Comparison of ENCODE assay signal across 21 cellular contexts in the genomic region with DNA sequence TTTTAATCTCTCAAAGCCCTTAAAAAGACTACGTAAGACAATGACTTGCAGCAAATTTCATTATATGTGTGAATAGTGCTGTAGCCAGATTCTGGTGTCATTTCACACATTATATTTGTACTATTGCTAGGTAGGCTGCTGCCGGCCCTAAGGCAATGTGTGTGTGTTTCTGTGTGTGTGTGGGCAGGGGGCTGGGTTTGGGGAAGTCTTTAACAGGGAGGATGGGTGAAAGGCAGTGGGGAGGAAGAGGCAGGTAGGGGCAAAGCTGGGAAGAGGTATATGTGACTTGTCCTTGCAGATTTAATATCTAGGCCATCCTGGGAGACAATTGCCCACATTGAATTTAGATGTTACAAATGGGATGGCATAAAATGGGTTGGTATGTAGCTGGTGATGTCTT.
A peak's percentile ranks its signal among the peaks of the same experiment; 100 is the strongest.
DNase-seq lines count a peak whose midpoint lies in the region; ATAC-seq and TF ChIP-seq lines count a peak whose summit lies in the region.
"Had no signal": no experiment of that assay in that cellular context is flagged by ENCODE, and none has a peak within 500 bp of the region (broad histone marks: within the 10 kb centered on the region; RNA-seq: fewer than 3 reads in every experiment).

No MANE protein-coding gene starts in this region.

- H3K4me3 Mint-ChIP-seq in GM23338: no peak overlapping the region
- H3K4me3 Mint-ChIP-seq in nephron progenitor cell: no peak overlapping the region
- H3K4me3 Mint-ChIP-seq: CD8-positive, alpha-beta T cell; IgD-negative memory B cell had no signal

- H3K27ac ChIP-seq in GM23338 (ENCODE audit: low read depth) (no peak overlapping the region), caudate nucleus (ENCODE audit: low read depth, low read length) (peak overlapping the region; percentile 60), trophoblast cell (ENCODE audit: low read depth, low read length) (no peak overlapping the region), RWPE1 (no peak overlapping the region)

- ATAC-seq in GM23338: peak; percentile 51
- ATAC-seq: CD8-positive, alpha-beta T cell had no signal

- no CpG with 5 or more reads among the region's 2 CpGs for WGBS in trophoblast cell (ENCODE audit: extremely low coverage, insufficient coverage, insufficient read length)

- POLR2A ChIA-PET in HEK293T (lab: Yijun Ruan, JAX): no interaction called here
- POLR2A ChIA-PET in RWPE1 (lab: Yijun Ruan, JAX; ENCODE audit: low non-redundant PET): no interaction called here

- H3K79me2 ChIP-seq in GM23338 (replicated peaks; ENCODE audit: insufficient read depth) (no peaks in the 10 kb centered on the region), trophoblast cell (ENCODE audit: control insufficient read depth, insufficient read depth, low read length, poor library complexity) (no peaks in the 10 kb centered on the region)

- H3K27ac Mint-ChIP-seq in GM23338 (no peak overlapping the region), nephron progenitor cell (peak overlapping the region; percentile 80)
- H3K27ac Mint-ChIP-seq: CD8-positive, alpha-beta T cell; IgD-negative memory B cell had no signal

- H2BK5ac ChIP-seq in trophoblast cell (ENCODE audit: low read depth, low read length, poor library complexity): no peak overlapping the region

- no peak overlapping the region for H4K12ac ChIP-seq in trophoblast cell (ENCODE audit: low read depth, low read length)

- H3K9me3 ChIP-seq in trophoblast cell (ENCODE audit: insufficient read depth, low read depth, low read length): no peaks in the 10 kb centered on the region
- H3K9me3 ChIP-seq: SK-N-SH had no signal

- no peaks in the 10 kb centered on the region for H3K36me3 Mint-ChIP-seq in GM23338 (ENCODE audit: low read depth)
- H3K36me3 Mint-ChIP-seq in nephron progenitor cell (ENCODE audit: low read depth): no peaks in the 10 kb centered on the region
- H3K36me3 Mint-ChIP-seq: CD8-positive, alpha-beta T cell had no signal

- H3K36me3 ChIP-seq in GM23338 (ENCODE audit: insufficient read depth) (no peaks in the 10 kb centered on the region), trophoblast cell (ENCODE audit: control insufficient read depth in 1 of 2, insufficient read depth in 2 of 2, low read length in 2 of 2) (no peaks in the 10 kb centered on the region)

- H4K91ac ChIP-seq in trophoblast cell (ENCODE audit: low read depth, low read length): peak overlapping the region; percentile 43

- peaks cover 16% of the 10 kb centered on the region for H3K79me1 ChIP-seq in trophoblast cell (ENCODE audit: low read length)

- no peak overlapping the region for H3K4ac ChIP-seq in trophoblast cell (ENCODE audit: low read depth, low read length)

- H3K27me3 Mint-ChIP-seq in GM23338 (ENCODE audit: insufficient read depth, low read depth, poor library complexity): peaks cover 2% of the 10 kb centered on the region
- no peaks in the 10 kb centered on the region for H3K27me3 Mint-ChIP-seq in nephron progenitor cell (ENCODE audit: low read depth, poor library complexity)

- H3K27me3 ChIP-seq in GM23338 (ENCODE audit: insufficient read depth) (no peaks in the 10 kb centered on the region), trophoblast cell (ENCODE audit: insufficient read depth, low read length) (no peaks in the 10 kb centered on the region)

- no peaks in the 10 kb centered on the region for H3F3A ChIP-seq in GM23338 (replicated peaks; ENCODE audit: low read depth)

- H3K9me2 ChIP-seq in GM23338 (ENCODE audit: insufficient read depth): no peaks in the 10 kb centered on the region
- H3K9me2 ChIP-seq: SK-N-SH had no signal

- H2AFZ ChIP-seq in GM23338 (peak overlapping the region; percentile 83; the same call in 1 of the 2 replicates), trophoblast cell (ENCODE audit: insufficient read depth, low read length, poor library complexity) (no peak overlapping the region)

- H3K4me1 Mint-ChIP-seq in GM23338 (peaks cover 37% of the 10 kb centered on the region), nephron progenitor cell (peaks cover 26% of the 10 kb centered on the region)
- H3K4me1 Mint-ChIP-seq: IgD-negative memory B cell had no signal

- H2BK12ac ChIP-seq in trophoblast cell (ENCODE audit: low read length): no peak overlapping the region

- no peak overlapping the region for H2BK120ac ChIP-seq in trophoblast cell (ENCODE audit: insufficient read depth, low read length, poor library complexity)

- CTCF ChIA-PET in HEK293T (lab: Yijun Ruan, JAX) (interaction anchor here (0.7 kb wide), 1 partner anchor 33 kb away, joined by 4 read pairs; no protein-coding TSS in a partner anchor), RWPE1 (lab: Yijun Ruan, JAX) (interaction anchor here (0.6 kb wide), 1 partner anchor 192 kb away, joined by 3 read pairs; no protein-coding TSS in a partner anchor)

- no peak overlapping the region for H2AK5ac ChIP-seq in trophoblast cell (ENCODE audit: low read length)

- TF ChIP-seq CTCF in GM23338 (conservative IDR thresholded peaks at IDR 0.05; ENCODE audit: low read depth in 2 of 2) (no peak), nephron progenitor cell (IDR thresholded peaks at IDR 0.05) (no peak), RWPE1 (conservative IDR thresholded peaks at IDR 0.05; ENCODE audit: low read depth) (no peak)

- no peak overlapping the region for H3K14ac ChIP-seq in trophoblast cell (ENCODE audit: low read length)

- H4K8ac ChIP-seq in trophoblast cell (ENCODE audit: low read depth, low read length): no peak overlapping the region

- in situ Hi-C loops in G401 (cut with HindIII; ENCODE audit: low sequenced_read_pairs): no loop called here

- no peak overlapping the region for H3K23ac ChIP-seq in trophoblast cell (ENCODE audit: low read length)

- no peak overlapping the region for H3K4me3 ChIP-seq in GM23338
- no peak overlapping the region for H3K4me3 ChIP-seq in trophoblast cell (ENCODE audit: low read depth, low read length)

- H3K4me1 ChIP-seq in GM23338 (ENCODE audit: insufficient read depth) (peaks cover 16% of the 10 kb centered on the region), trophoblast cell (ENCODE audit: control insufficient read depth in 1 of 2, insufficient read depth in 2 of 2, low read length in 2 of 2) (peaks cover 4 to 13% of the 10 kb centered on the region in 2 experiments)

- no peak overlapping the region for H3K18ac ChIP-seq in trophoblast cell (ENCODE audit: low read length)

- H3K4me2 ChIP-seq in GM23338 (no peak overlapping the region), trophoblast cell (ENCODE audit: low read length) (no peak overlapping the region)
- H3K4me2 ChIP-seq: SK-N-SH had no signal

- H3K9ac ChIP-seq in trophoblast cell (ENCODE audit: low read length): no peak overlapping the region
- H3K9ac ChIP-seq: SK-N-SH had no signal

- DNase-seq in GM23338 (ENCODE audit: low spot score): no peak
- no peak for DNase-seq in caudate nucleus (lab: John Stamatoyannopoulos, UW)
- no peak for DNase-seq in nephron progenitor cell
- DNase-seq in trophoblast cell: no peak
- DNase-seq in HEK293T (ENCODE audit: extremely low spot score): no peak
- DNase-seq in RWPE1 (ENCODE audit: low spot score): no peak
- DNase-seq in G401 (ENCODE audit: low spot score): no peak
- DNase-seq: AML-193; C1 segment of cervical spinal cord; CD8-positive, alpha-beta T cell; DND-41; MV-4-11; NCI-H187 treated with DMSO at 0.1 percent for 48 hours; NCI-H2107; NCI-H226; NCI-H510A treated with DMSO at 0.1 percent for 48 hours; NCI-H774; NK-92 treated with Interleukin-12 subunit alpha and Interleukin-12 subunit beta, amount 100 ng/mL, for 24 hours; SIG-M5; SK-N-SH had no signal

- H3K9me3 Mint-ChIP-seq in GM23338 (no peaks in the 10 kb centered on the region), nephron progenitor cell (peaks cover 6% of the 10 kb centered on the region)
- H3K9me3 Mint-ChIP-seq: CD8-positive, alpha-beta T cell had no signal

- no peaks in the 10 kb centered on the region for H4K20me1 ChIP-seq in GM23338 (replicated peaks; ENCODE audit: insufficient read depth)

TF ChIP-seq in GM23338, 12 proteins besides CTCF, POLR2A, EP300 and RAD21 (continues in another document):
- TF ChIP-seq EZH2 (IDR thresholded peaks at IDR 0.05; ENCODE audit: low read depth, unreplicated experiment): no peak
- no peak for TF ChIP-seq JUNB (IDR thresholded peaks at IDR 0.05; ENCODE audit: unreplicated experiment)
- TF ChIP-seq POLR2AphosphoS5 (IDR thresholded peaks at IDR 0.05; ENCODE audit: low read depth): no peak

TF ChIP-seq in HEK293T, 16 proteins besides CTCF, POLR2A, EP300 and RAD21:
- TF ChIP-seq, protein P1, sequence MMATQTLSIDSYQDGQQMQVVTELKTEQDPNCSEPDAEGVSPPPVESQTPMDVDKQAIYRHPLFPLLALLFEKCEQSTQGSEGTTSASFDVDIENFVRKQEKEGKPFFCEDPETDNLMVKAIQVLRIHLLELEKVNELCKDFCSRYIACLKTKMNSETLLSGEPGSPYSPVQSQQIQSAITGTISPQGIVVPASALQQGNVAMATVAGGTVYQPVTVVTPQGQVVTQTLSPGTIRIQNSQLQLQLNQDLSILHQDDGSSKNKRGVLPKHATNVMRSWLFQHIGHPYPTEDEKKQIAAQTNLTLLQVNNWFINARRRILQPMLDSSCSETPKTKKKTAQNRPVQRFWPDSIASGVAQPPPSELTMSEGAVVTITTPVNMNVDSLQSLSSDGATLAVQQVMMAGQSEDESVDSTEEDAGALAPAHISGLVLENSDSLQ (IDR thresholded peaks at IDR 0.05): no peak
- no peak for TF ChIP-seq L3MBTL2 (conservative IDR thresholded peaks at IDR 0.05)
- TF ChIP-seq FOXK2 (IDR thresholded peaks at IDR 0.05): no peak
- no peak for TF ChIP-seq FOXA1 (IDR thresholded peaks at IDR 0.05)
- TF ChIP-seq CTBP1 (IDR thresholded peaks at IDR 0.05; ENCODE audit: borderline replicate concordance): no peak
- TF ChIP-seq ARNT (IDR thresholded peaks at IDR 0.05): no peak
- TF ChIP-seq LEF1 (IDR thresholded peaks at IDR 0.05; ENCODE audit: borderline replicate concordance): no peak
- TF ChIP-seq SUZ12 (IDR thresholded peaks at IDR 0.05): no peak
- no peak for TF ChIP-seq HDGF (IDR thresholded peaks at IDR 0.05; ENCODE audit: borderline replicate concordance)
- no peak for TF ChIP-seq FOXM1 (IDR thresholded peaks at IDR 0.05; ENCODE audit: borderline replicate concordance)
- no peak for TF ChIP-seq NFRKB (IDR thresholded peaks at IDR 0.05)
- no peak for TF ChIP-seq ZNF384 (IDR thresholded peaks at IDR 0.05)
- no peak for TF ChIP-seq ELF4 (IDR thresholded peaks at IDR 0.05)
- TF ChIP-seq TARDBP (IDR thresholded peaks at IDR 0.05): no peak
- TF ChIP-seq SP1 (IDR thresholded peaks at IDR 0.05): no peak
- TF ChIP-seq BHLHE40 (IDR thresholded peaks at IDR 0.05; ENCODE audit: borderline replicate concordance): no peak
